Comparison of ENCODE assay signal across 1 cellular context in the genomic region with DNA sequence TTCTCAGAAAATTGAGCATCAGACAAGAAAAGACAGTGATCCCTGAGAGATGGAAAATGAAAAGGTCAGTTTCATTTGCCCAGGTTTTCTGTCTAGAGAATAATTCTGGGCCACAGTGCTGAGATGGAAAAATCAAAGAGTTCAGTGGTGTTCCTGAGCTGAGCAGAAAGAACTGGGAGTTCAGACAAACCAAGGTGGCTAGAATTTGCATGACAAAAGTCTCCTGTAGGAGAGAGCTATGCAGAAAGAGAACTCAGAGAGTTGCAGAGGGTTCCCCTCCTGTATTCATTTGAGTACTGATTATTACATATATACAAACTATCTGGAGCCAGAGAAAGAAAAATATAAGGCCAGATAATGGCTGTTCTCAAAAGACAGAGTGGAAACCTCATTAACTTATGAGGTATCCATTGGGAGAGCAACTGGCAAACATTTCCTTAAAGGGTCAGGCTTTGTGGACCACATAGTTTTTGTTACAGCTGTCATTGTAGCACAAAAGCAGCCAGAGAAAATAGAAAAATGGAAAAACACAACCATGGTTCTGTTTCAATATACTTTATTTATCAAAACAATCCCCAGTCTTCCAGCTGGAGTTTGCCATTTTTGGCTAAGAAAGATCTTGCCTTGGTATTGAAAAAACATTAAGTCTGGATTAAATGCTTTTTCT.
TF ChIP-seq lines count a peak whose summit lies in the region.

No MANE protein-coding gene starts in this region.

TF ChIP-seq in H1, 55 proteins besides CTCF, POLR2A, EP300 and RAD21:
- TF ChIP-seq SUZ12 (IDR thresholded peaks at IDR 0.05; ENCODE audit: low read length) (no peak), POU5F1 (IDR thresholded peaks at IDR 0.05; ENCODE audit: low read depth, low read length) (peak; percentile 87), TAF7 (optimal IDR thresholded peaks at IDR 0.05; ENCODE audit: borderline replicate concordance, low read depth, low read length) (no peak)
- TF ChIP-seq, protein P1, sequence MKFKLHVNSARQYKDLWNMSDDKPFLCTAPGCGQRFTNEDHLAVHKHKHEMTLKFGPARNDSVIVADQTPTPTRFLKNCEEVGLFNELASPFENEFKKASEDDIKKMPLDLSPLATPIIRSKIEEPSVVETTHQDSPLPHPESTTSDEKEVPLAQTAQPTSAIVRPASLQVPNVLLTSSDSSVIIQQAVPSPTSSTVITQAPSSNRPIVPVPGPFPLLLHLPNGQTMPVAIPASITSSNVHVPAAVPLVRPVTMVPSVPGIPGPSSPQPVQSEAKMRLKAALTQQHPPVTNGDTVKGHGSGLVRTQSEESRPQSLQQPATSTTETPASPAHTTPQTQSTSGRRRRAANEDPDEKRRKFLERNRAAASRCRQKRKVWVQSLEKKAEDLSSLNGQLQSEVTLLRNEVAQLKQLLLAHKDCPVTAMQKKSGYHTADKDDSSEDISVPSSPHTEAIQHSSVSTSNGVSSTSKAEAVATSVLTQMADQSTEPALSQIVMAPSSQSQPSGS (IDR thresholded peaks at IDR 0.05; ENCODE audit: low read length), result no peak
TF ChIP-seq in H1: peak in this region for 1.
